In the genomic region with DNA sequence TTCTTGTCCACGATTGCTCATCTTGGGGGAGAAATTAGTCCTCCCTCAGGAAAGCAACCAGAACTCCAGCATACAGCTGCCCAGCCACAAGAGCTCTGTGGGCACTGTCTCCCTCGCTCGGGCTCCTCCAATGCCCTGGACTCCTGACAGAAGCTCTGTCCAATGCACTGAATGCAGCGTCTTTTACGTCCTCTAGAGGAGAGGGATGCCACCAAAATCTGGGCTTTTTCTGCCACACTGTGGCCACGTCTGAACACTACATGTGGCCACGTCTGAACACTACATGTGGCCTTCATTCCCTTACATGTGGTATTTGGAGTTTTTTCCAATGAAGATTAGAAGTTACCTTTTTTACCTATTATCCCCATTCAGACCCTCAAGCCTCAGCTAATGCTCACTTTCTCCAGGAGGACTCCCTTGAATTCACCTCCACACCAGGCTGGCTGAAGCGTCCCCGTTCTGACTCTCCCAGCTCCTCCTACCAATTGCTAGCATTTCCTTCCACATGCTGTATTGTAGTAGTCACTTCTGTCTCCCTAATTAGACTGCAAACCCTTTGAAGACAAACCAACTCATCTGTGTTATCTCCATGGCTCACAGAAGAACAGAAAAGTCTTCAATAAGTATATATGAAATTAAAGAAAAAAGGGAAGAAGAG, we compare ENCODE assay signal across 8 cellular contexts.
DNase-seq lines count a peak whose midpoint lies in the region; ATAC-seq and TF ChIP-seq lines count a peak whose summit lies in the region.

No MANE protein-coding gene starts in this region.

- BruUV-seq in PC-9 (replicated peaks; lab: Mats Ljungman, UMichigan) = no TSS peak

- H3K9me3 ChIP-seq in Karpas-422 (ENCODE audit: low read length) (no peaks in the 10 kb centered on the region; the same call in 1 of the 2 replicates), PC-9 (ENCODE audit: insufficient read depth, low read depth) (no peaks in the 10 kb centered on the region)

- H3K4me3 ChIP-seq in Karpas-422 (ENCODE audit: low read length) (no peak overlapping the region), PC-9 (no peak overlapping the region)

- H3F3A ChIP-seq in PC-9 (ENCODE audit: insufficient read depth, low read depth) = no peaks in the 10 kb centered on the region

- intact Hi-C loops in PC-9 (cut with micrococcal nuclease; ENCODE audit: unreplicated experiment) = loop anchor here (1.0 kb wide), 2 partner anchors 460 to 1070 kb away; no protein-coding TSS in a partner anchor

- H4K20me1 ChIP-seq in Karpas-422 (ENCODE audit: insufficient read depth, low read depth, low read length) = no peaks in the 10 kb centered on the region
- H4K20me1 ChIP-seq in PC-9 (ENCODE audit: insufficient read depth) = no peaks in the 10 kb centered on the region

- H3K9me2 ChIP-seq in Karpas-422 (replicated peaks; ENCODE audit: insufficient read depth, low read length) (no peaks in the 10 kb centered on the region), PC-9 (ENCODE audit: insufficient read depth) (no peaks in the 10 kb centered on the region)

- H3K4me1 ChIP-seq in Karpas-422 (ENCODE audit: low read length) (no peaks in the 10 kb centered on the region), PC-9 (replicated peaks; ENCODE audit: insufficient read depth) (no peaks in the 10 kb centered on the region)

- POLR2A ChIA-PET in PC-9 (lab: Charles Lee; ENCODE audit: unreplicated experiment) = no interaction called here

- ATAC-seq in GM19467 (IDR thresholded peaks at IDR 0.05; ENCODE audit: unreplicated experiment) (peak; percentile 59), HG02981 (IDR thresholded peaks at IDR 0.05; ENCODE audit: unreplicated experiment) (no peak)

- H3K4me2 ChIP-seq in Karpas-422 (ENCODE audit: low read depth, low read length, poor library complexity, severe bottlenecking) = no peak overlapping the region
- H3K4me2 ChIP-seq in PC-9 = peak overlapping the region; percentile 7

- H3K27me3 ChIP-seq in Karpas-422 (ENCODE audit: low read length) (no peaks in the 10 kb centered on the region), PC-9 (ENCODE audit: insufficient read depth, low read depth) (peaks cover 11% of the 10 kb centered on the region; the same call in 1 of the 2 replicates)

- CTCF ChIA-PET in PC-9 (lab: Charles Lee) = interaction anchor here (0.6 kb wide), 1 partner anchor 463 kb away, joined by 5 read pairs; no protein-coding TSS in a partner anchor

- no peak overlapping the region for H3K9ac ChIP-seq in Karpas-422 (ENCODE audit: low read length)

- DNase-seq in DMS153 (lab: John Stamatoyannopoulos, UW) (peak; percentile 90), Karpas-422 (peak; percentile 82), PC-9 (peak; percentile 37 to 58), ecto neural progenitor cell (ENCODE audit: low spot score) (peak; percentile 80), medulla oblongata (ENCODE audit: extremely low spot score) (peak; percentile 95), activated gamma-delta T cell (lab: John Stamatoyannopoulos, UW) (no peak)

- H3K79me2 ChIP-seq in Karpas-422 (ENCODE audit: low read length) (no peaks in the 10 kb centered on the region), PC-9 (ENCODE audit: low read depth) (no peaks in the 10 kb centered on the region)

- H2AFZ ChIP-seq in Karpas-422 (ENCODE audit: low read length) = no peak overlapping the region
- H2AFZ ChIP-seq in PC-9 = no peak overlapping the region

- no peaks in the 10 kb centered on the region for H3K36me3 ChIP-seq in Karpas-422 (ENCODE audit: insufficient read depth, low read length)
- no peaks in the 10 kb centered on the region for H3K36me3 ChIP-seq in PC-9 (ENCODE audit: low read depth)

- TF ChIP-seq CTCF in PC-9 (conservative IDR thresholded peaks at IDR 0.05) = peak; percentile 77

- H3K27ac ChIP-seq in Karpas-422 (ENCODE audit: low read length) = no peak overlapping the region
- no peak overlapping the region for H3K27ac ChIP-seq in PC-9
